11 cellular contexts compared by ENCODE assay signal in genomic region chrX:124216396-124217124, GRCh38.
A peak's percentile ranks its signal among the peaks of the same experiment; 100 is the strongest.
DNase-seq lines count a peak whose midpoint lies in the region; ATAC-seq, FAIRE-seq and TF ChIP-seq lines count a peak whose summit lies in the region.
"Had no signal": no experiment of that assay in that cellular context is flagged by ENCODE, and none has a peak within 500 bp of the region (broad histone marks: within the 10 kb centered on the region; RNA-seq: fewer than 3 reads in every experiment).

No MANE protein-coding gene starts in this region.

- DNase-seq in CD4-positive, alpha-beta T cell = no peak
- DNase-seq in GM18507 (ENCODE audit: extremely low spot score, insufficient read length, low read depth) (no peak), WTC11 (ENCODE audit: low spot score) (peak; percentile 31), lower lobe of right lung (no peak), retina (no peak)
- no peak for DNase-seq in stimulated activated CD4-positive, alpha-beta T cell treated with anti-CD3 and anti-CD28 coated beads, Interleukin-12 subunit alpha, Interleukin-12 subunit beta, amount 100 ng/mL, for 4 hours
- DNase-seq: NCI-H774 had no signal

- H3K4me1 Mint-ChIP-seq in CD4-positive, alpha-beta T cell (ENCODE audit: low read depth) = peaks cover 84% of the 10 kb centered on the region
- H3K4me1 Mint-ChIP-seq in WTC11 = peaks cover 51% of the 10 kb centered on the region

- no peak for ATAC-seq in CD4-positive, alpha-beta T cell (ENCODE audit: poor library complexity)
- peak; percentile 76 for ATAC-seq in WTC11
- ATAC-seq in lower lobe of right lung = no peak
- ATAC-seq in GM21619 (IDR thresholded peaks at IDR 0.05; ENCODE audit: unreplicated experiment) = no peak
- ATAC-seq in GM19397 (IDR thresholded peaks at IDR 0.05; ENCODE audit: unreplicated experiment) = no peak

- peak overlapping the region; percentile 49 for H3K4me3 Mint-ChIP-seq in CD4-positive, alpha-beta T cell
- peak overlapping the region; percentile 20; the same call in 1 of the 2 replicates for H3K4me3 Mint-ChIP-seq in WTC11

- no peaks in the 10 kb centered on the region for H3K9me3 Mint-ChIP-seq in CD4-positive, alpha-beta T cell
- no peaks in the 10 kb centered on the region for H3K9me3 Mint-ChIP-seq in WTC11

- H3K9me3 ChIP-seq in CD4-positive, alpha-beta T cell (ENCODE audit: control insufficient read depth, low read length) = no peaks in the 10 kb centered on the region
- H3K9me3 ChIP-seq in lower lobe of right lung = no peaks in the 10 kb centered on the region
- H3K9me3 ChIP-seq: esophagus muscularis mucosa had no signal

- H3K27ac ChIP-seq in CD4-positive, alpha-beta T cell (ENCODE audit: low read depth, low read length) = peak overlapping the region; percentile 76
- peak overlapping the region; percentile 67 for H3K27ac ChIP-seq in lower lobe of right lung
- H3K27ac ChIP-seq: esophagus muscularis mucosa had no signal

- intact Hi-C loops in CD4-positive, alpha-beta T cell (cut with DNase I, micrococcal nuclease) = loop anchor here (5.0 to 10.0 kb wide), 2 partner anchors 131 to 518 kb away; partner anchors contain the start of gene SH2D1A (in 1 of the 2)
- intact Hi-C loops in lower lobe of right lung (cut with DNase I) = no loop called here

- H3K36me3 ChIP-seq in lower lobe of right lung = no peaks in the 10 kb centered on the region
- H3K36me3 ChIP-seq: esophagus muscularis mucosa had no signal

- CTCF ChIA-PET in CD4-positive, alpha-beta T cell (lab: Charles Lee) = interaction anchor here (1.2 kb wide), 1 partner anchor 128 kb away, joined by 3 read pairs; no protein-coding TSS in a partner anchor
- CTCF ChIA-PET in WTC11 (lab: Charles Lee) = interaction anchor here (0.6 to 1.3 kb wide), 3 partner anchors 9 to 15 kb away, joined by 3 read pairs; no protein-coding TSS in a partner anchor

- POLR2A ChIA-PET in CD4-positive, alpha-beta T cell (lab: Charles Lee) = interaction anchor here (1.0 to 3.1 kb wide), 7 partner anchors 25 to 155 kb away, joined by 3 to 48 read pairs (median 4); partner anchors contain the start of gene SH2D1A
- POLR2A ChIA-PET in WTC11 (lab: Charles Lee) = no interaction called here

- peaks cover 7% of the 10 kb centered on the region for H3K4me1 ChIP-seq in lower lobe of right lung

- H3K36me3 Mint-ChIP-seq in CD4-positive, alpha-beta T cell (ENCODE audit: low read depth) = no peaks in the 10 kb centered on the region
- H3K36me3 Mint-ChIP-seq in WTC11 = no peaks in the 10 kb centered on the region

- TF ChIP-seq CTCF in CD4-positive, alpha-beta T cell (IDR thresholded peaks at IDR 0.05) = no peak
- no peak for TF ChIP-seq CTCF in WTC11 (IDR thresholded peaks at IDR 0.05)
- TF ChIP-seq CTCF in lower lobe of right lung (IDR thresholded peaks at IDR 0.05) = no peak

- no peaks in the 10 kb centered on the region for H3K27me3 Mint-ChIP-seq in CD4-positive, alpha-beta T cell
- peaks cover 7% of the 10 kb centered on the region; the same call in 1 of the 2 replicates for H3K27me3 Mint-ChIP-seq in WTC11 (ENCODE audit: low read depth)

- H3K27ac Mint-ChIP-seq in CD4-positive, alpha-beta T cell = peak overlapping the region; percentile 84
- peak overlapping the region; percentile 82 for H3K27ac Mint-ChIP-seq in WTC11

- FAIRE-seq in GM18507 (lab: Jason Lieb, UNC) = peak; percentile 72
- FAIRE-seq: G401.6 had no signal

- no peaks in the 10 kb centered on the region for H3K27me3 ChIP-seq in CD4-positive, alpha-beta T cell (ENCODE audit: control insufficient read depth, insufficient read depth, low read length)
- no peaks in the 10 kb centered on the region for H3K27me3 ChIP-seq in lower lobe of right lung (ENCODE audit: low read depth)
- H3K27me3 ChIP-seq: esophagus muscularis mucosa had no signal

- no peak overlapping the region for H3K4me3 ChIP-seq in lower lobe of right lung
- H3K4me3 ChIP-seq: esophagus muscularis mucosa had no signal

TF ChIP-seq in WTC11, 78 proteins besides CTCF, POLR2A, EP300 and RAD21 (continues in another document):
- TF ChIP-seq, protein P1, sequence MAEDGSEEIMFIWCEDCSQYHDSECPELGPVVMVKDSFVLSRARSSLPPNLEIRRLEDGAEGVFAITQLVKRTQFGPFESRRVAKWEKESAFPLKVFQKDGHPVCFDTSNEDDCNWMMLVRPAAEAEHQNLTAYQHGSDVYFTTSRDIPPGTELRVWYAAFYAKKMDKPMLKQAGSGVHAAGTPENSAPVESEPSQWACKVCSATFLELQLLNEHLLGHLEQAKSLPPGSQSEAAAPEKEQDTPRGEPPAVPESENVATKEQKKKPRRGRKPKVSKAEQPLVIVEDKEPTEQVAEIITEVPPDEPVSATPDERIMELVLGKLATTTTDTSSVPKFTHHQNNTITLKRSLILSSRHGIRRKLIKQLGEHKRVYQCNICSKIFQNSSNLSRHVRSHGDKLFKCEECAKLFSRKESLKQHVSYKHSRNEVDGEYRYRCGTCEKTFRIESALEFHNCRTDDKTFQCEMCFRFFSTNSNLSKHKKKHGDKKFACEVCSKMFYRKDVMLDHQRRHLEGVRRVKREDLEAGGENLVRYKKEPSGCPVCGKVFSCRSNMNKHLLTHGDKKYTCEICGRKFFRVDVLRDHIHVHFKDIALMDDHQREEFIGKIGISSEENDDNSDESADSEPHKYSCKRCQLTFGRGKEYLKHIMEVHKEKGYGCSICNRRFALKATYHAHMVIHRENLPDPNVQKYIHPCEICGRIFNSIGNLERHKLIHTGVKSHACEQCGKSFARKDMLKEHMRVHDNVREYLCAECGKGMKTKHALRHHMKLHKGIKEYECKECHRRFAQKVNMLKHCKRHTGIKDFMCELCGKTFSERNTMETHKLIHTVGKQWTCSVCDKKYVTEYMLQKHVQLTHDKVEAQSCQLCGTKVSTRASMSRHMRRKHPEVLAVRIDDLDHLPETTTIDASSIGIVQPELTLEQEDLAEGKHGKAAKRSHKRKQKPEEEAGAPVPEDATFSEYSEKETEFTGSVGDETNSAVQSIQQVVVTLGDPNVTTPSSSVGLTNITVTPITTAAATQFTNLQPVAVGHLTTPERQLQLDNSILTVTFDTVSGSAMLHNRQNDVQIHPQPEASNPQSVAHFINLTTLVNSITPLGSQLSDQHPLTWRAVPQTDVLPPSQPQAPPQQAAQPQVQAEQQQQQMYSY (CRISPR knock-in tag; IDR thresholded peaks at IDR 0.05) = no peak
- TF ChIP-seq ATF3 (CRISPR knock-in tag; conservative IDR thresholded peaks at IDR 0.05) (no peak), ELF4 (CRISPR knock-in tag; IDR thresholded peaks at IDR 0.05; ENCODE audit: low read depth) (no peak), RORB (CRISPR knock-in tag; IDR thresholded peaks at IDR 0.05) (no peak), FOXJ3 (CRISPR knock-in tag; IDR thresholded peaks at IDR 0.05; ENCODE audit: borderline replicate concordance) (no peak), ZNF423 (CRISPR knock-in tag; IDR thresholded peaks at IDR 0.05) (no peak), MLX (CRISPR knock-in tag; IDR thresholded peaks at IDR 0.05) (no peak), SMAD3 (CRISPR knock-in tag; IDR thresholded peaks at IDR 0.05; ENCODE audit: borderline replicate concordance) (no peak), PREB (CRISPR knock-in tag; IDR thresholded peaks at IDR 0.05; ENCODE audit: borderline replicate concordance) (no peak), CDX4 (CRISPR knock-in tag; IDR thresholded peaks at IDR 0.05; ENCODE audit: borderline replicate concordance) (no peak)
- TF ChIP-seq, protein P2, sequence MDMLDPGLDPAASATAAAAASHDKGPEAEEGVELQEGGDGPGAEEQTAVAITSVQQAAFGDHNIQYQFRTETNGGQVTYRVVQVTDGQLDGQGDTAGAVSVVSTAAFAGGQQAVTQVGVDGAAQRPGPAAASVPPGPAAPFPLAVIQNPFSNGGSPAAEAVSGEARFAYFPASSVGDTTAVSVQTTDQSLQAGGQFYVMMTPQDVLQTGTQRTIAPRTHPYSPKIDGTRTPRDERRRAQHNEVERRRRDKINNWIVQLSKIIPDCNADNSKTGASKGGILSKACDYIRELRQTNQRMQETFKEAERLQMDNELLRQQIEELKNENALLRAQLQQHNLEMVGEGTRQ (CRISPR knock-in tag; IDR thresholded peaks at IDR 0.05) = no peak
- TF ChIP-seq, protein P3, sequence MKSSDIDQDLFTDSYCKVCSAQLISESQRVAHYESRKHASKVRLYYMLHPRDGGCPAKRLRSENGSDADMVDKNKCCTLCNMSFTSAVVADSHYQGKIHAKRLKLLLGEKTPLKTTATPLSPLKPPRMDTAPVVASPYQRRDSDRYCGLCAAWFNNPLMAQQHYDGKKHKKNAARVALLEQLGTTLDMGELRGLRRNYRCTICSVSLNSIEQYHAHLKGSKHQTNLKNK (CRISPR knock-in tag; IDR thresholded peaks at IDR 0.05) = no peak
